11 cellular contexts compared by ENCODE assay signal in the genomic region with DNA sequence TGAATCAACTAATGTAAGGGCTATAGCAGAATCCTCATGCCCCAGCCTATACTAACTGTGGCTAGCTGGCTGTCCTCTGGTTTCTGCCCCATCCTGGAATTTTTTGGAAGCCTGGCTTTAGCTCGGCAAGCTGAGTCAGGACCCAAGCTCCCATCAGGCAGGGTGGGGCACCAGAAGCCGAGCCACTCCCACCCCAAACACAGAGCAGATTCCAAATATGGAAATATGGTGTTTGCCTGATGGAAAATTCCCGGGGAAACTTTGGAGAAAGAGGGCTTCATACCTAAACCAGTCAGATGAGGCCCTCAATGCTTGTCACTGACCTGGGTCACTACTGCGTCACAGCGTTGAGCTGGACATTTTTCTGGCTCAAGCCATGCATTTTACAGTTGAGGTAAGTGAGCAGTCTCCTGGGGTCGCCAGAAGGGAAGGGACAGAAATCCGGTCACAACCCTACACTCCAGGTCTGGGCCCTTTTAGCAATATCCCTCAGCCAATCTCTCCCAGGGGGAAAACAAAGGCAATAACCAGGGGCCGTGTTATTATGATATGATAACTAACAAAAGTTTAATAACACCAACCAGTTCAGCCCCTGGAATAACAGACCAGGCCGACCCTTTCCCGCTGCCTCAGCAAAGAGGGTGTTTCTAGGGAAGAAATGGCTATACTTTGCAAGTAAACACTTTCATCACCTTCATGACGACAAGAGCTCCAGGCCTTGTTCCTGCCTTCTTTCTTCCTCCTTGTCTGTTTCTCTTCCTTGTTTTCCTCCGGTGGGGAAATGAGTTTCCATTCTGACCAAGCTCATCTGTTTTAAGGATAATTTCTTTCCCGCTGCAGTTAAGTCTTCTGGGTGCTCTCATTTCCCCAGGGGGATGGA. TPM values are rescaled to one million over a fixed set of nuclear protein-coding genes. Genes with fewer than 3 reads are reported as not detected.
A peak's percentile ranks its signal among the peaks of the same experiment; 100 is the strongest.
DNase-seq lines count a peak whose midpoint lies in the region; ATAC-seq and TF ChIP-seq lines count a peak whose summit lies in the region.
"Had no signal": no experiment of that assay in that cellular context is flagged by ENCODE, and none has a peak within 500 bp of the region (broad histone marks: within the 10 kb centered on the region; RNA-seq: fewer than 3 reads in every experiment).

No MANE protein-coding gene starts in this region.

- H3K4me3 Mint-ChIP-seq in GM23338: no peak overlapping the region
- no peak overlapping the region for H3K4me3 Mint-ChIP-seq in stimulated activated naive B cell treated with anti-CD40 and anti-IgM and Interleukin-4, amounts not matched to agents 10 μg/mL and 1 μg/mL and 100 μg/mL, for 72 hours
- H3K4me3 Mint-ChIP-seq: activated CD8-positive, alpha-beta memory T cell treated with anti-CD3 and anti-CD28 coated beads, Interleukin-2, amount 10 ng/mL, durations not matched to agents 7 days and 5 days; naive B cell had no signal

- H3K36me3 Mint-ChIP-seq in GM23338 (ENCODE audit: low read depth): no peaks in the 10 kb centered on the region
- H3K36me3 Mint-ChIP-seq in stimulated activated naive B cell treated with anti-CD40 and anti-IgM and Interleukin-4, amounts not matched to agents 10 μg/mL and 1 μg/mL and 100 μg/mL, for 72 hours: peaks cover 0 to 1% of the 10 kb centered on the region in 2 donors
- H3K36me3 Mint-ChIP-seq: activated CD8-positive, alpha-beta memory T cell treated with anti-CD3 and anti-CD28 coated beads, Interleukin-2, amount 10 ng/mL, durations not matched to agents 7 days and 5 days; naive B cell had no signal

- DNase-seq in GM23338 (ENCODE audit: low spot score): no peak
- DNase-seq in ascending aorta (ENCODE audit: low spot score in 2 of 2): no peak
- DNase-seq in hepatic stellate cell (ENCODE audit: low spot score): peak; percentile 92
- DNase-seq in stimulated activated naive B cell treated with anti-CD40 and anti-IgM and Interleukin-4, amounts not matched to agents 10 μg/mL and 1 μg/mL and 100 μg/mL, for 72 hours: no peak
- DNase-seq in amygdala (lab: John Stamatoyannopoulos, UW): no peak
- no peak for DNase-seq in substantia nigra (lab: John Stamatoyannopoulos, UW)
- DNase-seq in NCI-H526 (lab: John Stamatoyannopoulos, UW): no peak
- DNase-seq: activated CD8-positive, alpha-beta memory T cell treated with anti-CD3 and anti-CD28 coated beads, Interleukin-2, amount 10 ng/mL, durations not matched to agents 7 days and 5 days; effector CD8-positive, alpha-beta T cell; naive B cell had no signal

- intact Hi-C loops in ascending aorta (cut with DNase I): no loop called here

- no peaks in the 10 kb centered on the region for H3F3A ChIP-seq in GM23338 (replicated peaks; ENCODE audit: low read depth)

- no peaks in the 10 kb centered on the region for H4K20me1 ChIP-seq in GM23338 (replicated peaks; ENCODE audit: insufficient read depth)

- H3K4me1 Mint-ChIP-seq in GM23338: peaks cover 22% of the 10 kb centered on the region
- H3K4me1 Mint-ChIP-seq in stimulated activated naive B cell treated with anti-CD40 and anti-IgM and Interleukin-4, amounts not matched to agents 10 μg/mL and 1 μg/mL and 100 μg/mL, for 72 hours: peaks cover 0 to 7% of the 10 kb centered on the region in 2 donors

- H3K27ac Mint-ChIP-seq in GM23338: no peak overlapping the region
- peak overlapping the region; percentile 20 for H3K27ac Mint-ChIP-seq in stimulated activated naive B cell treated with anti-CD40 and anti-IgM and Interleukin-4, amounts not matched to agents 10 μg/mL and 1 μg/mL and 100 μg/mL, for 72 hours
- H3K27ac Mint-ChIP-seq: activated CD8-positive, alpha-beta memory T cell treated with anti-CD3 and anti-CD28 coated beads, Interleukin-2, amount 10 ng/mL, durations not matched to agents 7 days and 5 days had no signal

- H3K36me3 ChIP-seq in GM23338 (ENCODE audit: insufficient read depth) (no peaks in the 10 kb centered on the region), ascending aorta (no peaks in the 10 kb centered on the region)

- H3K4me2 ChIP-seq in GM23338: no peak overlapping the region

- H3K4me1 ChIP-seq in GM23338 (ENCODE audit: insufficient read depth) (peaks cover 12% of the 10 kb centered on the region; the same call in 1 of the 2 replicates), ascending aorta (no peaks in the 10 kb centered on the region)

- no peaks in the 10 kb centered on the region for H3K79me2 ChIP-seq in GM23338 (replicated peaks; ENCODE audit: insufficient read depth)

- ATAC-seq in GM23338: no peak
- ATAC-seq in stimulated activated naive B cell treated with anti-CD40 and anti-IgM and Interleukin-4, amounts not matched to agents 10 μg/mL and 1 μg/mL and 100 μg/mL, for 72 hours (replicated peaks): no peak
- ATAC-seq in GM21528 (IDR thresholded peaks at IDR 0.05; ENCODE audit: low FRiP score, unreplicated experiment): no peak
- ATAC-seq: activated CD8-positive, alpha-beta memory T cell treated with anti-CD3 and anti-CD28 coated beads, Interleukin-2, amount 10 ng/mL, durations not matched to agents 7 days and 5 days had no signal

- H2AFZ ChIP-seq in GM23338: peak overlapping the region; percentile 69; the same call in 1 of the 2 replicates

- no peak for TF ChIP-seq CTCF in GM23338 (conservative IDR thresholded peaks at IDR 0.05; ENCODE audit: low read depth in 2 of 2)
- TF ChIP-seq CTCF in ascending aorta (IDR thresholded peaks at IDR 0.05): no peak

- H3K9me3 ChIP-seq in ascending aorta: no peaks in the 10 kb centered on the region

- H3K27me3 ChIP-seq in GM23338 (ENCODE audit: insufficient read depth) (no peaks in the 10 kb centered on the region), ascending aorta (no peaks in the 10 kb centered on the region)

- H3K27me3 Mint-ChIP-seq in GM23338 (ENCODE audit: insufficient read depth, low read depth, poor library complexity): peaks cover 7% of the 10 kb centered on the region
- H3K27me3 Mint-ChIP-seq in stimulated activated naive B cell treated with anti-CD40 and anti-IgM and Interleukin-4, amounts not matched to agents 10 μg/mL and 1 μg/mL and 100 μg/mL, for 72 hours: peaks cover 14 to 18% of the 10 kb centered on the region in 2 donors
- H3K27me3 Mint-ChIP-seq: activated CD8-positive, alpha-beta memory T cell treated with anti-CD3 and anti-CD28 coated beads, Interleukin-2, amount 10 ng/mL, durations not matched to agents 7 days and 5 days had no signal

- H3K4me3 ChIP-seq in GM23338 (no peak overlapping the region), ascending aorta (no peak overlapping the region)

- H3K27ac ChIP-seq in GM23338 (ENCODE audit: low read depth) (no peak overlapping the region), ascending aorta (peak overlapping the region; percentile 31 to 32), substantia nigra (ENCODE audit: low read depth, low read length, poor library complexity, severe bottlenecking) (no peak overlapping the region)

- H3K9me3 Mint-ChIP-seq in GM23338: no peaks in the 10 kb centered on the region; the same call in 2 of the 3 replicates
- H3K9me3 Mint-ChIP-seq in stimulated activated naive B cell treated with anti-CD40 and anti-IgM and Interleukin-4, amounts not matched to agents 10 μg/mL and 1 μg/mL and 100 μg/mL, for 72 hours: no peaks in the 10 kb centered on the region
- H3K9me3 Mint-ChIP-seq: naive B cell had no signal

- no peaks in the 10 kb centered on the region for H3K9me2 ChIP-seq in GM23338 (ENCODE audit: insufficient read depth)

TF ChIP-seq in GM23338, 12 proteins besides CTCF, POLR2A, EP300 and RAD21 (continues in another document):
- TF ChIP-seq ETS1 (IDR thresholded peaks at IDR 0.05): no peak
- TF ChIP-seq ZNF114 (CRISPR knock-in tag; IDR thresholded peaks at IDR 0.05): no peak
- TF ChIP-seq JUNB (IDR thresholded peaks at IDR 0.05; ENCODE audit: unreplicated experiment): no peak
- TF ChIP-seq STAT1 (IDR thresholded peaks at IDR 0.05; ENCODE audit: unreplicated experiment): no peak
- no peak for TF ChIP-seq REST (IDR thresholded peaks at IDR 0.05; ENCODE audit: unreplicated experiment)
- no peak for TF ChIP-seq EZH2phosphoT487 (IDR thresholded peaks at IDR 0.05; ENCODE audit: unreplicated experiment)

RNA-seq across cellular contexts. Expression of gene PSD4, which starts 37.7 kb away (rescaled TPM):
- total RNA-seq in GM23338 (2014; rRNA removed; shearing (Covaris generic)): 0.66 and 1.1 TPM in 2 replicates
- 0.06 and 0.19 TPM in 2 replicates for polyA plus RNA-seq in GM23338 (2016; fragmentation: Nextera tagmentation; extraction: Ambion mirVana)
- total RNA-seq in ascending aorta: 11.2 TPM

Comparison
In these comparisons a context has a peak if more than half of its experiments do, and no peak if none do; other contexts are left out.
1. H3K27ac ChIP-seq: peak in ascending aorta (2 of 2); none in GM23338 (single experiment) and substantia nigra (single experiment).